Comparison of ENCODE assay signal across 8 cellular contexts in genomic region chr6:53986165-53986720, GRCh38.
DNase-seq lines count a peak whose midpoint lies in the region; ATAC-seq and TF ChIP-seq lines count a peak whose summit lies in the region.

No MANE protein-coding gene starts in this region.

- no peak overlapping the region for H3K27ac ChIP-seq in left lung

- no peaks in the 10 kb centered on the region for H3K27me3 ChIP-seq in left lung

- H3K9me3 ChIP-seq in left lung, result no peaks in the 10 kb centered on the region

- intact Hi-C loops in left lung (cut with DNase I), result no loop called here

- no peak overlapping the region for H3K4me3 ChIP-seq in cardiac fibroblast (replicated peaks in 1 of 2; ENCODE audit: low read depth in 2 of 2, low read length in 2 of 2)
- no peak overlapping the region for H3K4me3 ChIP-seq in left lung

- H3K4me1 ChIP-seq in left lung, result no peaks in the 10 kb centered on the region

- DNase-seq in NCI-H345 (lab: John Stamatoyannopoulos, UW) (peak; percentile 11), NCI-H345 treated with DMSO at 0.1 percent for 48 hours (lab: John Stamatoyannopoulos, UW; ENCODE audit: unreplicated experiment) (no peak), NCI-H524 (lab: John Stamatoyannopoulos, UW) (peak; percentile 12 to 64), cardiac fibroblast (ENCODE audit: low read depth in 2 of 2) (peak; percentile 74 to 83), left lung (no peak), NCI-H2107 (lab: John Stamatoyannopoulos, UW) (no peak)
- DNase-seq in NK-92 treated with Interleukin-12 subunit alpha and Interleukin-12 subunit beta, amount 100 ng/mL, for 24 hours (lab: John Stamatoyannopoulos, UW), result no peak

- ATAC-seq in HG02678 (IDR thresholded peaks at IDR 0.05; ENCODE audit: unreplicated experiment) (peak; percentile 73), left lung (peak; percentile 87)

- TF ChIP-seq CTCF in cardiac fibroblast (IDR thresholded peaks at IDR 0.05; ENCODE audit: low read depth, low read length) (peak; percentile 81), left lung (IDR thresholded peaks at IDR 0.05) (peak; percentile 48 to 50)

- no peaks in the 10 kb centered on the region for H3K36me3 ChIP-seq in left lung

Comparison
In these comparisons a context has a peak if more than half of its experiments do, and no peak if none do; other contexts are left out.
1. DNase-seq: peak in NCI-H345 (single experiment), NCI-H524 (2 of 2) and cardiac fibroblast (2 of 2); none in NCI-H345 treated with DMSO at 0.1 percent for 48 hours (single experiment), left lung (0 of 2), NCI-H2107 (single experiment) and NK-92 treated with Interleukin-12 subunit alpha and Interleukin-12 subunit beta, amount 100 ng/mL, for 24 hours (single experiment).